Comparison of ENCODE assay signal across 1 cellular context in the genomic region with DNA sequence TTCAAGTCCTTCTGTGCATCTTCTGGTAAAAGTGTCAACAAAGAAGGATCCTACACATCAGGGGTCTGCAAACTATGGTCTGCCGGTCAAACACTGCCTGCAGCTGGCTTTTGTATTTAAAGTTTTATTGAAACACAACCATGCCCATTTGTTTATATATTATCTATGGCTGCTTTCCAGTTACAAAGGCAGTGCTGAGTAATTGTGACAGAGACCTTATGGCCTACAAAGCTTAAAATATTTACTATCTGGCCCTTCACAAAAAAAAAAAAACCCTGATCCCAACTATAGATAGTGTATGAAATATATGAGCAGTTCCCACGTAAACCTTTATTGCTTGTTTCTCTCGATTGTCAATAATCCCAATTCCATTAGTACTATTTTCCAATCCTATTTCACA.
TF ChIP-seq lines count a peak whose summit lies in the region.

No MANE protein-coding gene starts in this region.

TF ChIP-seq in SK-N-SH, 30 proteins besides CTCF, POLR2A, EP300 and RAD21 (continued from another document):
- TF ChIP-seq YY1 (IDR thresholded peaks at IDR 0.05; ENCODE audit: low read depth) = no peak
